ENCODE assay signal across 15 cellular contexts in the genomic region with DNA sequence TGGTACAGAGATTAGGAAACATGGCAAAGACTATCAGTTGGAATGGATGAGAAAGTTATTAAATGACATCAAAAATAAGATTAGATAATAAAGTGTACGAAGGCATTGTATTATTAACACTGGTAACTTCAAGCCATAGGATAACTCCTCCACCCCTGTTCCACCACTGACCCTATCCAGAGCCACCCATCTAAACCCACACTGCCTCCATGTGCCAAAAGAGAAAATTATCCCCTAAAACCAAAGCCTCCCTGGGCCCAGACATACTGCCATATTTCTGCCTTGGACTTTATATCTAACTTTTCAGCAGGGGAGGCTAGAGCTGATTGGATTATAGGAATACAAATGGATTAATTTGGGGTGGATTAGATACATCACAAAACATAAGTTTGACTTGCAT.
DNase-seq lines count a peak whose midpoint lies in the region; ATAC-seq, FAIRE-seq and TF ChIP-seq lines count a peak whose summit lies in the region.
"Had no signal": no experiment of that assay in that cellular context is flagged by ENCODE, and none has a peak within 500 bp of the region (broad histone marks: within the 10 kb centered on the region; RNA-seq: fewer than 3 reads in every experiment).

No MANE protein-coding gene starts in this region.

- H3K9ac ChIP-seq in DND-41 (ENCODE audit: low read depth, low read length) (no peak overlapping the region), OCI-LY3 (ENCODE audit: low read length) (no peak overlapping the region)

- H3K4me2 ChIP-seq in DND-41 (ENCODE audit: insufficient read depth, low read length) (no peak overlapping the region), OCI-LY3 (ENCODE audit: low read length) (no peak overlapping the region)
- H3K4me2 ChIP-seq: A549 had no signal

- H3K36me3 ChIP-seq in DND-41 (ENCODE audit: insufficient read depth, low read length) (no peaks in the 10 kb centered on the region), OCI-LY3 (replicated peaks; ENCODE audit: low read depth, low read length) (no peaks in the 10 kb centered on the region), body of pancreas (replicated peaks in 1 of 2; ENCODE audit: insufficient read depth in 1 of 2, low read depth in 2 of 2) (no peaks in the 10 kb centered on the region), aorta (ENCODE audit: control insufficient read depth in 1 of 2, insufficient read depth in 2 of 2, low read length in 1 of 2) (no peaks in the 10 kb centered on the region)
- H3K36me3 ChIP-seq: BE2C had no signal

- intact Hi-C loops in body of pancreas (cut with DNase I), result no loop called here
- intact Hi-C loops in aorta (cut with DNase I), result no loop called here

- H4K20me1 ChIP-seq in DND-41 (ENCODE audit: insufficient read depth, low read length) (no peaks in the 10 kb centered on the region), OCI-LY3 (ENCODE audit: insufficient read depth, low read length) (no peaks in the 10 kb centered on the region)

- H3K27me3 ChIP-seq in DND-41 (ENCODE audit: insufficient read depth, low read length, poor library complexity) (no peaks in the 10 kb centered on the region), OCI-LY3 (ENCODE audit: low read depth, low read length) (no peaks in the 10 kb centered on the region), body of pancreas (no peaks in the 10 kb centered on the region), aorta (ENCODE audit: control insufficient read depth in 1 of 2, insufficient read depth in 2 of 2, low read length in 1 of 2) (no peaks in the 10 kb centered on the region)
- H3K27me3 ChIP-seq: BE2C had no signal

- no peak overlapping the region for H3K27ac ChIP-seq in DND-41 (ENCODE audit: low read length)
- no peak overlapping the region for H3K27ac ChIP-seq in OCI-LY3 (ENCODE audit: low read length)
- no peak overlapping the region for H3K27ac ChIP-seq in body of pancreas
- no peak overlapping the region for H3K27ac ChIP-seq in aorta (ENCODE audit: low read depth in 1 of 2, low read length in 2 of 2)
- H3K27ac ChIP-seq: A549, C4-2B had no signal

- WGBS in body of pancreas, 2 donors, result 42 to 46% methylated on average over 1 of the region's 1 CpG
- WGBS in aorta, 2 donors, result 70 to 86% methylated on average over 1 of the region's 1 CpG

- ATAC-seq in DND-41 (ENCODE audit: insufficient read depth, low read depth) (no peak), body of pancreas (no peak), aorta (ENCODE audit: low FRiP score) (no peak)
- ATAC-seq: A549, GM12878 had no signal

- TF ChIP-seq CTCF in D721Med (IDR thresholded peaks at IDR 0.05; ENCODE audit: insufficient read depth, missing control alignments), result peak; percentile 14
- peak; percentile 21 for TF ChIP-seq CTCF in DND-41 (IDR thresholded peaks at IDR 0.05; ENCODE audit: borderline replicate concordance, extremely low read depth, low read length, poor library complexity, severe bottlenecking)
- peak; percentile 34; the same call in 1 of the 2 replicates for TF ChIP-seq CTCF in OCI-LY3 (IDR thresholded peaks at IDR 0.05; ENCODE audit: low read depth, low read length)
- TF ChIP-seq CTCF in body of pancreas (IDR thresholded peaks at IDR 0.05), result peak in 4 of 7 experiments; percentile 8 to 30 (median 24)

- no peak for FAIRE-seq in D721Med (lab: Jason Lieb, UNC)
- FAIRE-seq: A549, GM12878, GM18507, H54 had no signal

- no peak for TF ChIP-seq POLR2A in body of pancreas (IDR thresholded peaks at IDR 0.05)

- H3K79me2 ChIP-seq in DND-41 (ENCODE audit: insufficient read depth, low read length) (no peaks in the 10 kb centered on the region), OCI-LY3 (ENCODE audit: low read length) (no peaks in the 10 kb centered on the region)

- H3K4me1 ChIP-seq in DND-41 (ENCODE audit: insufficient read depth, low read length) (peaks cover 42% of the 10 kb centered on the region), OCI-LY3 (ENCODE audit: low read length) (peaks cover 9% of the 10 kb centered on the region), body of pancreas (peaks cover 41% of the 10 kb centered on the region), aorta (ENCODE audit: control insufficient read depth in 1 of 2, insufficient read depth in 2 of 2, low read length in 2 of 2) (peaks cover 0 to 1% of the 10 kb centered on the region in 2 donors)
- H3K4me1 ChIP-seq: A549, BE2C had no signal

- H3K9me3 ChIP-seq in DND-41 (ENCODE audit: insufficient read depth, low read length, severe bottlenecking) (peaks cover 4% of the 10 kb centered on the region), OCI-LY3 (ENCODE audit: insufficient read depth, low read length) (no peaks in the 10 kb centered on the region), body of pancreas (no peaks in the 10 kb centered on the region), aorta (ENCODE audit: control insufficient read depth, low read length) (no peaks in the 10 kb centered on the region)
- H3K9me3 ChIP-seq: A549, BE2C had no signal

- H2AFZ ChIP-seq in DND-41 (ENCODE audit: low read depth, low read length) (no peak overlapping the region), OCI-LY3 (ENCODE audit: low read depth, low read length) (no peak overlapping the region)

- H3K4me3 ChIP-seq in DND-41 (ENCODE audit: low read depth in 1 of 2, low read length in 2 of 2) (no peak overlapping the region), OCI-LY3 (ENCODE audit: low read length) (no peak overlapping the region), body of pancreas (no peak overlapping the region), aorta (ENCODE audit: low read length in 2 of 2) (no peak overlapping the region)
- H3K4me3 ChIP-seq: A549, GM12878 had no signal

- DNase-seq in D721Med (ENCODE audit: insufficient read length, low spot score) (no peak), DND-41 (no peak), body of pancreas (no peak), aorta (no peak), SW 1271 (lab: John Stamatoyannopoulos, UW) (no peak)
- no peak for DNase-seq in effector CD4-positive, alpha-beta T cell
- DNase-seq: BE2C; CD4-positive, alpha-beta memory T cell; DMS153 had no signal
